Comparison of ENCODE assay signal across 10 cellular contexts in genomic region chr4:168654206-168655174, GRCh38.
A peak's percentile ranks its signal among the peaks of the same experiment; 100 is the strongest.
DNase-seq lines count a peak whose midpoint lies in the region; ATAC-seq and TF ChIP-seq lines count a peak whose summit lies in the region.
"Had no signal": no experiment of that assay in that cellular context is flagged by ENCODE, and none has a peak within 500 bp of the region (broad histone marks: within the 10 kb centered on the region; RNA-seq: fewer than 3 reads in every experiment).

No MANE protein-coding gene starts in this region.

- no peaks in the 10 kb centered on the region for H4K20me1 ChIP-seq in KMS-11 (ENCODE audit: insufficient read depth)

- TF ChIP-seq CTCF in KMS-11 (conservative IDR thresholded peaks at IDR 0.05; ENCODE audit: low read depth, low read length) (no peak), epithelial cell of esophagus (IDR thresholded peaks at IDR 0.05; ENCODE audit: insufficient read depth, low read depth, low read length, missing control alignments) (no peak), ascending aorta (IDR thresholded peaks at IDR 0.05) (no peak)

- H3K4me1 ChIP-seq in KMS-11 (ENCODE audit: low read depth, poor library complexity, severe bottlenecking) = peaks cover 21% of the 10 kb centered on the region
- peaks cover 0 to 8% of the 10 kb centered on the region in 2 donors for H3K4me1 ChIP-seq in ascending aorta

- no peaks in the 10 kb centered on the region for H3K9me3 ChIP-seq in ascending aorta

- no peaks in the 10 kb centered on the region for H3K79me2 ChIP-seq in KMS-11 (ENCODE audit: insufficient read depth, low read depth)

- no peak overlapping the region for H3K9ac ChIP-seq in KMS-11

- H3K27me3 ChIP-seq in KMS-11 (ENCODE audit: insufficient read depth, low read depth) (no peaks in the 10 kb centered on the region), ascending aorta (no peaks in the 10 kb centered on the region)

- DNase-seq in NCI-H774 (lab: John Stamatoyannopoulos, UW) (peak; percentile 5), epithelial cell of esophagus (ENCODE audit: low read depth) (peak; percentile 76), renal cortical epithelial cell (ENCODE audit: low read depth) (peak; percentile 57), ascending aorta (ENCODE audit: low spot score in 2 of 2) (no peak)
- no peak for DNase-seq in stimulated activated CD8-positive, alpha-beta memory T cell treated with anti-CD3 and anti-CD28 coated beads, Interleukin-4, amount 100 ng/mL, for 48 hours
- DNase-seq: effector CD8-positive, alpha-beta T cell; T1000 had no signal

- H3K27ac ChIP-seq in KMS-11 (no peak overlapping the region), ascending aorta (no peak overlapping the region)

- H3K4me2 ChIP-seq in KMS-11 = peak overlapping the region; percentile 61

- H2AFZ ChIP-seq in KMS-11 (ENCODE audit: low read depth) = peak overlapping the region; percentile 21; the same call in 1 of the 2 replicates

- H3K36me3 ChIP-seq in KMS-11 (ENCODE audit: insufficient read depth) (no peaks in the 10 kb centered on the region), ascending aorta (no peaks in the 10 kb centered on the region)

- intact Hi-C loops in ascending aorta (cut with DNase I) = no loop called here

- ATAC-seq in HG03442 (IDR thresholded peaks at IDR 0.05; ENCODE audit: unreplicated experiment) (no peak), HG03469 (IDR thresholded peaks at IDR 0.05; ENCODE audit: unreplicated experiment) (no peak)

- no peak overlapping the region for H3K4me3 ChIP-seq in KMS-11 (IDR thresholded peaks at IDR 0.05; ENCODE audit: insufficient read depth, low read depth, low read length)
- peak overlapping the region; percentile 37 for H3K4me3 ChIP-seq in epithelial cell of esophagus (ENCODE audit: low read length)
- no peak overlapping the region for H3K4me3 ChIP-seq in ascending aorta

Comparison
In these comparisons a context has a peak if more than half of its experiments do, and no peak if none do; other contexts are left out.
1. DNase-seq: peak in NCI-H774 (single experiment), epithelial cell of esophagus (single experiment) and renal cortical epithelial cell (single experiment); none in ascending aorta (0 of 2) and stimulated activated CD8-positive, alpha-beta memory T cell treated with anti-CD3 and anti-CD28 coated beads, Interleukin-4, amount 100 ng/mL, for 48 hours (single experiment).